Comparison of ENCODE assay signal across 10 cellular contexts in genomic region chr7:74372511-74373111, GRCh38.
DNase-seq lines count a peak whose midpoint lies in the region; ATAC-seq, FAIRE-seq and TF ChIP-seq lines count a peak whose summit lies in the region.
"Had no signal": no experiment of that assay in that cellular context is flagged by ENCODE, and none has a peak within 500 bp of the region (broad histone marks: within the 10 kb centered on the region; RNA-seq: fewer than 3 reads in every experiment).

No MANE protein-coding gene starts in this region.

- H3K27ac ChIP-seq in hepatocyte (no peak overlapping the region), PC-9 (no peak overlapping the region)
- H3K27ac ChIP-seq: brain microvascular endothelial cell had no signal

- H3K4me3 Mint-ChIP-seq in CD14-positive monocyte, result peak overlapping the region; percentile 9 to 71
- H3K4me3 Mint-ChIP-seq: T-cell had no signal

- H3F3A ChIP-seq in PC-9 (ENCODE audit: insufficient read depth, low read depth), result no peaks in the 10 kb centered on the region

- BruUV-seq in PC-9 (replicated peaks; lab: Mats Ljungman, UMichigan), result no TSS peak

- no peaks in the 10 kb centered on the region for H4K20me1 ChIP-seq in hepatocyte (ENCODE audit: insufficient read depth, poor library complexity, severe bottlenecking)
- no peaks in the 10 kb centered on the region for H4K20me1 ChIP-seq in PC-9 (ENCODE audit: insufficient read depth)

- H3K4me3 ChIP-seq in hepatocyte (no peak overlapping the region), PC-9 (no peak overlapping the region)

- H3K9me2 ChIP-seq in hepatocyte (replicated peaks; ENCODE audit: insufficient read depth) (no peaks in the 10 kb centered on the region), PC-9 (ENCODE audit: insufficient read depth) (no peaks in the 10 kb centered on the region)

- H3K4me2 ChIP-seq in hepatocyte, result peak overlapping the region; percentile 48
- no peak overlapping the region for H3K4me2 ChIP-seq in PC-9

- H3K27me3 ChIP-seq in hepatocyte (no peaks in the 10 kb centered on the region), PC-9 (ENCODE audit: insufficient read depth, low read depth) (no peaks in the 10 kb centered on the region)
- H3K27me3 ChIP-seq: brain microvascular endothelial cell had no signal

- H2AFZ ChIP-seq in hepatocyte (no peak overlapping the region), PC-9 (no peak overlapping the region)

- no peaks in the 10 kb centered on the region for H3K79me2 ChIP-seq in hepatocyte
- H3K79me2 ChIP-seq in PC-9 (ENCODE audit: low read depth), result no peaks in the 10 kb centered on the region

- H3K4me1 ChIP-seq in hepatocyte (ENCODE audit: insufficient read depth) (peaks cover 16% of the 10 kb centered on the region), PC-9 (replicated peaks; ENCODE audit: insufficient read depth) (peaks cover 17% of the 10 kb centered on the region)

- 37% methylated on average over 18 of the region's 28 CpGs for WGBS in hepatocyte (ENCODE audit: low lambda C conversion rate, missing lambda C conversion rate)

- CTCF ChIA-PET in PC-9 (lab: Charles Lee), result no interaction called here

- H3K36me3 Mint-ChIP-seq in CD14-positive monocyte, result peaks cover 13 to 19% of the 10 kb centered on the region in 2 donors
- H3K36me3 Mint-ChIP-seq: T-cell had no signal

- TF ChIP-seq CTCF in CD14-positive monocyte (IDR thresholded peaks at IDR 0.05), result no peak
- no peak for TF ChIP-seq CTCF in hepatocyte (IDR thresholded peaks at IDR 0.05; ENCODE audit: poor library complexity)
- TF ChIP-seq CTCF in D721Med (IDR thresholded peaks at IDR 0.05; ENCODE audit: insufficient read depth, missing control alignments), result no peak
- TF ChIP-seq CTCF in PC-9 (conservative IDR thresholded peaks at IDR 0.05), result no peak

- no peak for DNase-seq in CD14-positive monocyte (ENCODE audit: low spot score)
- DNase-seq in anterior cingulate cortex (lab: John Stamatoyannopoulos, UW), result peak in 49 of 58 donors; percentile 11 to 81 (median 59)
- peak; percentile 38 for DNase-seq in hepatocyte (ENCODE audit: low spot score)
- peak in 51 of 56 donors; percentile 15 to 86 (median 66) for DNase-seq in nucleus accumbens (lab: John Stamatoyannopoulos, UW)
- no peak for DNase-seq in NCI-H345 (lab: John Stamatoyannopoulos, UW)
- no peak for DNase-seq in D721Med (ENCODE audit: insufficient read length, low spot score)
- no peak for DNase-seq in PC-9
- DNase-seq: brain microvascular endothelial cell, T-cell had no signal

- ATAC-seq in HG03378 (IDR thresholded peaks at IDR 0.05; ENCODE audit: unreplicated experiment), result no peak
- ATAC-seq: T-cell had no signal

- H3K4me1 Mint-ChIP-seq in CD14-positive monocyte, result peaks cover 8% of the 10 kb centered on the region

- POLR2A ChIA-PET in PC-9 (lab: Charles Lee; ENCODE audit: unreplicated experiment), result no interaction called here

- no peak overlapping the region for H3K27ac Mint-ChIP-seq in CD14-positive monocyte
- H3K27ac Mint-ChIP-seq: T-cell had no signal

- H3K9me3 Mint-ChIP-seq in CD14-positive monocyte, result peaks cover 0 to 1% (median 0%) of the 10 kb centered on the region in 7 donors
- H3K9me3 Mint-ChIP-seq: T-cell had no signal

- H3K9me3 ChIP-seq in hepatocyte (ENCODE audit: low read depth) (no peaks in the 10 kb centered on the region), PC-9 (ENCODE audit: insufficient read depth, low read depth) (no peaks in the 10 kb centered on the region)

- intact Hi-C loops in CD14-positive monocyte (cut with micrococcal nuclease) (no loop called here), PC-9 (cut with micrococcal nuclease; ENCODE audit: unreplicated experiment) (loop anchor here (10.0 kb wide), 1 partner anchor 58 kb away; no protein-coding TSS in a partner anchor)

- H3K27me3 Mint-ChIP-seq in CD14-positive monocyte (ENCODE audit: low read depth in 3 of 3), result peaks cover 1 to 4% (median 2%) of the 10 kb centered on the region in 3 donors
- H3K27me3 Mint-ChIP-seq: T-cell had no signal

- FAIRE-seq in D721Med (lab: Jason Lieb, UNC), result no peak

- H3K36me3 ChIP-seq in hepatocyte (replicated peaks; ENCODE audit: insufficient read depth, low read depth) (no peaks in the 10 kb centered on the region), PC-9 (ENCODE audit: low read depth) (no peaks in the 10 kb centered on the region)

Comparison
In these comparisons a context has a peak if more than half of its experiments do, and no peak if none do; other contexts are left out.
1. DNase-seq: peak in anterior cingulate cortex (49 of 58), hepatocyte (single experiment) and nucleus accumbens (51 of 56); none in CD14-positive monocyte (single experiment), NCI-H345 (single experiment), D721Med (single experiment) and PC-9 (0 of 2).